19 cellular contexts compared by ENCODE assay signal in genomic region chr7:80002865-80003264, GRCh38.
"Had no signal": no experiment of that assay in that cellular context is flagged by ENCODE, and none has a peak within 500 bp of the region (broad histone marks: within the 10 kb centered on the region; RNA-seq: fewer than 3 reads in every experiment).

No MANE protein-coding gene starts in this region.

- H3K4me1 ChIP-seq: foreskin keratinocyte, prostate gland, spleen, vagina had no signal

- H3K36me3 Mint-ChIP-seq: activated naive CD8-positive, alpha-beta T cell; natural killer cell; type B pancreatic cell had no signal

- H3K27ac Mint-ChIP-seq: activated naive CD8-positive, alpha-beta T cell; activated T-helper 17 cell treated with anti-CD3 and anti-CD28 coated beads, Interleukin-2, amount 50 U/mL, for 72 hours; effector memory CD8-positive, alpha-beta T cell; natural killer cell; type B pancreatic cell had no signal

- ATAC-seq: activated T-helper 17 cell treated with anti-CD3 and anti-CD28 coated beads, Interleukin-2, amount 50 U/mL, for 72 hours; effector memory CD8-positive, alpha-beta T cell; foreskin keratinocyte; left lobe of liver; natural killer cell had no signal

- DNase-seq: activated naive CD4-positive, alpha-beta T cell; activated T-cell treated with anti-CD3 and anti-CD28 coated beads, Interleukin-2, amount 50 U/mL, for 1 hour; central memory CD4-positive, alpha-beta T cell; dorsolateral prefrontal cortex; effector memory CD8-positive, alpha-beta T cell; foreskin keratinocyte; natural killer cell; spleen; stimulated activated CD4-positive, alpha-beta T cell treated with anti-CD3 and anti-CD28 coated beads, Interleukin-4, amount 100 ng/mL, for 24 hours; stimulated activated naive CD4-positive, alpha-beta T cell treated with Interleukin-2 at 50 U/mL for 16 hours had no signal

- H3K36me3 ChIP-seq: prostate gland, spleen, thoracic aorta, vagina had no signal

- H3K27me3 Mint-ChIP-seq: activated naive CD8-positive, alpha-beta T cell; activated T-helper 17 cell treated with anti-CD3 and anti-CD28 coated beads, Interleukin-2, amount 50 U/mL, for 72 hours; effector memory CD8-positive, alpha-beta T cell; type B pancreatic cell had no signal

- H3K9me3 ChIP-seq: prostate gland, spleen, thoracic aorta, vagina had no signal

- H3K27ac ChIP-seq: dorsolateral prefrontal cortex, epithelial cell of prostate, foreskin keratinocyte, prostate gland, spleen, thoracic aorta, vagina had no signal

- H3K27me3 ChIP-seq: dorsolateral prefrontal cortex, foreskin keratinocyte, spleen, vagina had no signal

- H3K4me1 Mint-ChIP-seq: activated T-helper 17 cell treated with anti-CD3 and anti-CD28 coated beads, Interleukin-2, amount 50 U/mL, for 72 hours; natural killer cell had no signal

- H3K9me3 Mint-ChIP-seq: activated T-helper 17 cell treated with anti-CD3 and anti-CD28 coated beads, Interleukin-2, amount 50 U/mL, for 72 hours; natural killer cell; type B pancreatic cell had no signal

- H3K4me3 Mint-ChIP-seq: activated naive CD8-positive, alpha-beta T cell; activated T-helper 17 cell treated with anti-CD3 and anti-CD28 coated beads, Interleukin-2, amount 50 U/mL, for 72 hours; effector memory CD8-positive, alpha-beta T cell; natural killer cell; type B pancreatic cell had no signal

- H3K4me3 ChIP-seq: dorsolateral prefrontal cortex, lung, prostate gland, spleen, thoracic aorta, vagina had no signal
